ENCODE assay signal across 24 cellular contexts in genomic region chr15:71341811-71342550, GRCh38.
"Had no signal": no experiment of that assay in that cellular context is flagged by ENCODE, and none has a peak within 500 bp of the region (broad histone marks: within the 10 kb centered on the region; RNA-seq: fewer than 3 reads in every experiment).

No MANE protein-coding gene starts in this region.

- H3K4me1 Mint-ChIP-seq: immature natural killer cell; memory B cell; naive thymus-derived CD4-positive, alpha-beta T cell; stimulated activated naive B cell treated with anti-CD40 and anti-IgM and Interleukin-4, amounts not matched to agents 10 μg/mL and 1 μg/mL and 100 μg/mL, for 72 hours had no signal

- H3K27ac ChIP-seq: dorsolateral prefrontal cortex, ovary, psoas muscle, sigmoid colon, skin epidermis, spleen, vagina had no signal

- H3K9me3 Mint-ChIP-seq: immature natural killer cell; memory B cell; nephron; stimulated activated naive B cell treated with anti-CD40 and anti-IgM and Interleukin-4, amounts not matched to agents 10 μg/mL and 1 μg/mL and 100 μg/mL, for 72 hours; stimulated activated naive CD8-positive, alpha-beta T cell treated with anti-CD3 and anti-CD28 coated beads, Interleukin-15, Interleukin-2, amounts not matched to agents 100 ng/mL and 50 ng/mL, for 24 hours had no signal

- H3K4me1 ChIP-seq: psoas muscle, sigmoid colon, spleen had no signal

- H3K27ac Mint-ChIP-seq: immature natural killer cell; memory B cell; nephron; stimulated activated naive B cell treated with anti-CD40 and anti-IgM and Interleukin-4, amounts not matched to agents 10 μg/mL and 1 μg/mL and 100 μg/mL, for 72 hours; stimulated activated naive CD8-positive, alpha-beta T cell treated with anti-CD3 and anti-CD28 coated beads, Interleukin-15, Interleukin-2, amounts not matched to agents 100 ng/mL and 50 ng/mL, for 24 hours had no signal

- DNase-seq: dorsolateral prefrontal cortex; effector CD4-positive, alpha-beta T cell; hypothalamus; immature natural killer cell; islet precursor cell; kidney glomerular epithelial cell; mucosa of descending colon; naive thymus-derived CD4-positive, alpha-beta T cell; occipital lobe; ovary; posterior cingulate gyrus; psoas muscle; right cardiac atrium; sigmoid colon; spleen; stimulated activated CD4-positive, alpha-beta T cell treated with anti-CD3 and anti-CD28 coated beads, Interleukin-2, amount 100 ng/mL, for 48 hours; stimulated activated naive B cell treated with anti-CD40 and anti-IgM and Interleukin-4, amounts not matched to agents 10 μg/mL and 1 μg/mL and 100 μg/mL, for 72 hours; trophoblast cell had no signal

- H3K27me3 ChIP-seq: ovary, sigmoid colon, vagina had no signal

- H3K4me3 Mint-ChIP-seq: immature natural killer cell; memory B cell; naive thymus-derived CD4-positive, alpha-beta T cell; nephron; stimulated activated naive B cell treated with anti-CD40 and anti-IgM and Interleukin-4, amounts not matched to agents 10 μg/mL and 1 μg/mL and 100 μg/mL, for 72 hours; stimulated activated naive CD8-positive, alpha-beta T cell treated with anti-CD3 and anti-CD28 coated beads, Interleukin-15, Interleukin-2, amounts not matched to agents 100 ng/mL and 50 ng/mL, for 24 hours had no signal

- H3K36me3 ChIP-seq: ovary, sigmoid colon, spleen, vagina had no signal

- H3K4me3 ChIP-seq: dorsolateral prefrontal cortex, lung, mucosa of descending colon, ovary, psoas muscle, sigmoid colon, skin epidermis, spleen, vagina had no signal

- ATAC-seq: mucosa of descending colon; naive thymus-derived CD4-positive, alpha-beta T cell; psoas muscle; right cardiac atrium; stimulated activated naive B cell treated with anti-CD40 and anti-IgM and Interleukin-4, amounts not matched to agents 10 μg/mL and 1 μg/mL and 100 μg/mL, for 72 hours had no signal

- H3K36me3 Mint-ChIP-seq: immature natural killer cell; memory B cell; naive thymus-derived CD4-positive, alpha-beta T cell; stimulated activated naive B cell treated with anti-CD40 and anti-IgM and Interleukin-4, amounts not matched to agents 10 μg/mL and 1 μg/mL and 100 μg/mL, for 72 hours had no signal

- H3K9me3 ChIP-seq: mucosa of descending colon, ovary, psoas muscle, sigmoid colon, spleen, vagina had no signal

- H3K27me3 Mint-ChIP-seq: stimulated activated naive B cell treated with anti-CD40 and anti-IgM and Interleukin-4, amounts not matched to agents 10 μg/mL and 1 μg/mL and 100 μg/mL, for 72 hours had no signal
